Comparison of ENCODE assay signal across 1 cellular context in the genomic region with DNA sequence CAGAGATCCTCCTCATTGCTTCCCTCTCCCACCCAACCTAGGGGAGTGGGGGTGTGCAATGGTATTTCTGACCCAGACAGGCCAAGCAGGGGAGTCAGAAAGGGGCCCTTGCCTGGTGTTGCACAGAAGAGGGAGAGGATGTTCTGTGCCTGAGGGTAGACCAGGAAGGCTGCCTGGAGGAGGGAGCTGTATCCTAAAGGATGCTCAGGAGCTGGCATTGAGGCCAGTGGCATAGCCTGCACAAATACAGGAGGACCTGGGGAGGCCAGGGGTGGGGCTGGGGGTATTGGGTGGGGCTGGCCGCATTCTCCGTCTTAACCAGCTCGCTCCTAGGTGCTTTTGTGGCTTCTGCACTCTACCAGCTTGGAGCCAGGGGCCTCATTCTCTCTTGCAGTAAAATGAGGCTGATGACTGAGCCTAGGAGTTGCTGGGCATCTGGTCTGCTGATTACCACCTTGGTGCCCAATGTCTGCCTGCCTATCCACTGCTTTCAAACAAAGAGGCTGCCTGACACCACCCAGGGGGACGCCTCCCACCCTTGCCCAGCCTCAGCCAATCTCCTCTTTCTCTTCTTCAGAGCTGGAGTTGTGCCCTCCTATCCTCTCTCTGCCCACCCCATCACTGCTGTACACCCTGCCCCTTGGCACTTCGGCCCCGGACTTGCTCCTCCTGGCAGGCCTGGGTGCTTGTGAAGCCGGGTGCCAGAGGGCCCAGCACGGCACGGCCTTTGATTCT.
TF ChIP-seq lines count a peak whose summit lies in the region.

No MANE protein-coding gene starts in this region.

TF ChIP-seq in GM12878, 131 proteins besides CTCF, POLR2A, EP300 and RAD21:
- no peak for TF ChIP-seq SIX5 (IDR thresholded peaks at IDR 0.05; ENCODE audit: low read depth, low read length, severe bottlenecking)
- TF ChIP-seq, protein P1, sequence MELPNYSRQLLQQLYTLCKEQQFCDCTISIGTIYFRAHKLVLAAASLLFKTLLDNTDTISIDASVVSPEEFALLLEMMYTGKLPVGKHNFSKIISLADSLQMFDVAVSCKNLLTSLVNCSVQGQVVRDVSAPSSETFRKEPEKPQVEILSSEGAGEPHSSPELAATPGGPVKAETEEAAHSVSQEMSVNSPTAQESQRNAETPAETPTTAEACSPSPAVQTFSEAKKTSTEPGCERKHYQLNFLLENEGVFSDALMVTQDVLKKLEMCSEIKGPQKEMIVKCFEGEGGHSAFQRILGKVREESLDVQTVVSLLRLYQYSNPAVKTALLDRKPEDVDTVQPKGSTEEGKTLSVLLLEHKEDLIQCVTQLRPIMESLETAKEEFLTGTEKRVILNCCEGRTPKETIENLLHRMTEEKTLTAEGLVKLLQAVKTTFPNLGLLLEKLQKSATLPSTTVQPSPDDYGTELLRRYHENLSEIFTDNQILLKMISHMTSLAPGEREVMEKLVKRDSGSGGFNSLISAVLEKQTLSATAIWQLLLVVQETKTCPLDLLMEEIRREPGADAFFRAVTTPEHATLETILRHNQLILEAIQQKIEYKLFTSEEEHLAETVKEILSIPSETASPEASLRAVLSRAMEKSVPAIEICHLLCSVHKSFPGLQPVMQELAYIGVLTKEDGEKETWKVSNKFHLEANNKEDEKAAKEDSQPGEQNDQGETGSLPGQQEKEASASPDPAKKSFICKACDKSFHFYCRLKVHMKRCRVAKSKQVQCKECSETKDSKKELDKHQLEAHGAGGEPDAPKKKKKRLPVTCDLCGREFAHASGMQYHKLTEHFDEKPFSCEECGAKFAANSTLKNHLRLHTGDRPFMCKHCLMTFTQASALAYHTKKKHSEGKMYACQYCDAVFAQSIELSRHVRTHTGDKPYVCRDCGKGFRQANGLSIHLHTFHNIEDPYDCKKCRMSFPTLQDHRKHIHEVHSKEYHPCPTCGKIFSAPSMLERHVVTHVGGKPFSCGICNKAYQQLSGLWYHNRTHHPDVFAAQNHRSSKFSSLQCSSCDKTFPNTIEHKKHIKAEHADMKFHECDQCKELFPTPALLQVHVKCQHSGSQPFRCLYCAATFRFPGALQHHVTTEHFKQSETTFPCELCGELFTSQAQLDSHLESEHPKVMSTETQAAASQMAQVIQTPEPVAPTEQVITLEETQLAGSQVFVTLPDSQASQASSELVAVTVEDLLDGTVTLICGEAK (IDR thresholded peaks at IDR 0.05; ENCODE audit: borderline replicate concordance), result no peak
- no peak for TF ChIP-seq RCOR1 (conservative IDR thresholded peaks at IDR 0.05; ENCODE audit: low read depth, low read length)
- TF ChIP-seq KLF5 (IDR thresholded peaks at IDR 0.05; ENCODE audit: partially characterized antibody), result no peak
- TF ChIP-seq NRF1 (conservative IDR thresholded peaks at IDR 0.05; ENCODE audit: low read depth, low read length), result no peak
- TF ChIP-seq BCL11A (IDR thresholded peaks at IDR 0.05; ENCODE audit: low read depth, low read length), result no peak
- no peak for TF ChIP-seq HDGF (IDR thresholded peaks at IDR 0.05)
- TF ChIP-seq FOS (IDR thresholded peaks at IDR 0.05; ENCODE audit: borderline replicate concordance, extremely low read depth, insufficient read length), result no peak
- TF ChIP-seq RBBP5 (conservative IDR thresholded peaks at IDR 0.05), result no peak
- TF ChIP-seq, protein P2, sequence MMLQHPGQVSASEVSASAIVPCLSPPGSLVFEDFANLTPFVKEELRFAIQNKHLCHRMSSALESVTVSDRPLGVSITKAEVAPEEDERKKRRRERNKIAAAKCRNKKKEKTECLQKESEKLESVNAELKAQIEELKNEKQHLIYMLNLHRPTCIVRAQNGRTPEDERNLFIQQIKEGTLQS (IDR thresholded peaks at IDR 0.05; ENCODE audit: borderline replicate concordance, extremely low read depth, low read depth, low read length), result no peak
- TF ChIP-seq SREBF2 (IDR thresholded peaks at IDR 0.05; ENCODE audit: low read length), result no peak
- TF ChIP-seq, protein P3, sequence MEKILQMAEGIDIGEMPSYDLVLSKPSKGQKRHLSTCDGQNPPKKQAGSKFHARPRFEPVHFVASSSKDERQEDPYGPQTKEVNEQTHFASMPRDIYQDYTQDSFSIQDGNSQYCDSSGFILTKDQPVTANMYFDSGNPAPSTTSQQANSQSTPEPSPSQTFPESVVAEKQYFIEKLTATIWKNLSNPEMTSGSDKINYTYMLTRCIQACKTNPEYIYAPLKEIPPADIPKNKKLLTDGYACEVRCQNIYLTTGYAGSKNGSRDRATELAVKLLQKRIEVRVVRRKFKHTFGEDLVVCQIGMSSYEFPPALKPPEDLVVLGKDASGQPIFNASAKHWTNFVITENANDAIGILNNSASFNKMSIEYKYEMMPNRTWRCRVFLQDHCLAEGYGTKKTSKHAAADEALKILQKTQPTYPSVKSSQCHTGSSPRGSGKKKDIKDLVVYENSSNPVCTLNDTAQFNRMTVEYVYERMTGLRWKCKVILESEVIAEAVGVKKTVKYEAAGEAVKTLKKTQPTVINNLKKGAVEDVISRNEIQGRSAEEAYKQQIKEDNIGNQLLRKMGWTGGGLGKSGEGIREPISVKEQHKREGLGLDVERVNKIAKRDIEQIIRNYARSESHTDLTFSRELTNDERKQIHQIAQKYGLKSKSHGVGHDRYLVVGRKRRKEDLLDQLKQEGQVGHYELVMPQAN (conservative IDR thresholded peaks at IDR 0.05), result no peak
TF ChIP-seq in GM12878: peak in this region for 0.
